ENCODE assay signal across 2 cellular contexts in the genomic region with DNA sequence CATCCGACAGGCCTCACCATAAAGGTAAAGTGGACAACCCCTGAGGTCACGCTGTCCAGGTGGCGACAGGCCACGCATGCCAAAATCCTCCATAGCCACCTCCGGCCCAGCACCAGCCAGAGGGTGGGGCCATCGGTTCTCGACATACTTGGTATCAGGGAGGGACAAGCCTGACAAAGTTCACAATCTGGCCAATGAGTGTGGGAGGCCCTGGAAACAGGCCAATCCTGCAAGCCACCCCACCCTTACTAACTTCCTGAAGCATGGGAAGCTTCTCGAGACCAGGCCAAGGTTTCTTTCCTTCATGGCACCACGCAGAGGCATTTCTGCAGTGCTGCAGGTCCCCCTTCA.
TF ChIP-seq lines count a peak whose summit lies in the region.

No MANE protein-coding gene starts in this region.

TF ChIP-seq in HepG2, 621 proteins besides CTCF, POLR2A, EP300 and RAD21:
- TF ChIP-seq ZSCAN25 (CRISPR knock-in tag; IDR thresholded peaks at IDR 0.05) (no peak), ZSCAN9 (CRISPR knock-in tag; IDR thresholded peaks at IDR 0.05; ENCODE audit: borderline replicate concordance) (no peak), PHB2 (IDR thresholded peaks at IDR 0.05; ENCODE audit: partially characterized antibody) (no peak), ZNF775 (CRISPR knock-in tag; IDR thresholded peaks at IDR 0.05; ENCODE audit: borderline replicate concordance) (no peak), ZNF432 (CRISPR knock-in tag; IDR thresholded peaks at IDR 0.05; ENCODE audit: borderline replicate concordance) (no peak)

TF ChIP-seq in K562, 482 proteins besides CTCF, POLR2A, EP300 and RAD21:
- TF ChIP-seq PHF8 (IDR thresholded peaks at IDR 0.05; ENCODE audit: borderline replicate concordance, low read length) (no peak), L3MBTL2 (IDR thresholded peaks at IDR 0.05) (no peak), MAFF (IDR thresholded peaks at IDR 0.05; ENCODE audit: low read length) (no peak), CBFA2T3 (IDR thresholded peaks at IDR 0.05) (peak; percentile 16; the same call in 1 of the 2 replicates), NFIC (IDR thresholded peaks at IDR 0.05) (peak; percentile 64), NFYB (IDR thresholded peaks at IDR 0.05; ENCODE audit: extremely low read depth, insufficient read length) (peak; percentile 51)
- TF ChIP-seq, protein P1, sequence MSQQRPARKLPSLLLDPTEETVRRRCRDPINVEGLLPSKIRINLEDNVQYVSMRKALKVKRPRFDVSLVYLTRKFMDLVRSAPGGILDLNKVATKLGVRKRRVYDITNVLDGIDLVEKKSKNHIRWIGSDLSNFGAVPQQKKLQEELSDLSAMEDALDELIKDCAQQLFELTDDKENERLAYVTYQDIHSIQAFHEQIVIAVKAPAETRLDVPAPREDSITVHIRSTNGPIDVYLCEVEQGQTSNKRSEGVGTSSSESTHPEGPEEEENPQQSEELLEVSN (IDR thresholded peaks at IDR 0.05; ENCODE audit: borderline replicate concordance in 1 of 2, extremely low read depth in 1 of 2, insufficient read depth in 1 of 2, insufficient read length in 1 of 2, low read depth in 1 of 2, low read length in 1 of 2, poor library complexity in 1 of 2, severe bottlenecking in 1 of 2), result peak in 1 of 2 experiments; percentile 6
- TF ChIP-seq, protein P2, sequence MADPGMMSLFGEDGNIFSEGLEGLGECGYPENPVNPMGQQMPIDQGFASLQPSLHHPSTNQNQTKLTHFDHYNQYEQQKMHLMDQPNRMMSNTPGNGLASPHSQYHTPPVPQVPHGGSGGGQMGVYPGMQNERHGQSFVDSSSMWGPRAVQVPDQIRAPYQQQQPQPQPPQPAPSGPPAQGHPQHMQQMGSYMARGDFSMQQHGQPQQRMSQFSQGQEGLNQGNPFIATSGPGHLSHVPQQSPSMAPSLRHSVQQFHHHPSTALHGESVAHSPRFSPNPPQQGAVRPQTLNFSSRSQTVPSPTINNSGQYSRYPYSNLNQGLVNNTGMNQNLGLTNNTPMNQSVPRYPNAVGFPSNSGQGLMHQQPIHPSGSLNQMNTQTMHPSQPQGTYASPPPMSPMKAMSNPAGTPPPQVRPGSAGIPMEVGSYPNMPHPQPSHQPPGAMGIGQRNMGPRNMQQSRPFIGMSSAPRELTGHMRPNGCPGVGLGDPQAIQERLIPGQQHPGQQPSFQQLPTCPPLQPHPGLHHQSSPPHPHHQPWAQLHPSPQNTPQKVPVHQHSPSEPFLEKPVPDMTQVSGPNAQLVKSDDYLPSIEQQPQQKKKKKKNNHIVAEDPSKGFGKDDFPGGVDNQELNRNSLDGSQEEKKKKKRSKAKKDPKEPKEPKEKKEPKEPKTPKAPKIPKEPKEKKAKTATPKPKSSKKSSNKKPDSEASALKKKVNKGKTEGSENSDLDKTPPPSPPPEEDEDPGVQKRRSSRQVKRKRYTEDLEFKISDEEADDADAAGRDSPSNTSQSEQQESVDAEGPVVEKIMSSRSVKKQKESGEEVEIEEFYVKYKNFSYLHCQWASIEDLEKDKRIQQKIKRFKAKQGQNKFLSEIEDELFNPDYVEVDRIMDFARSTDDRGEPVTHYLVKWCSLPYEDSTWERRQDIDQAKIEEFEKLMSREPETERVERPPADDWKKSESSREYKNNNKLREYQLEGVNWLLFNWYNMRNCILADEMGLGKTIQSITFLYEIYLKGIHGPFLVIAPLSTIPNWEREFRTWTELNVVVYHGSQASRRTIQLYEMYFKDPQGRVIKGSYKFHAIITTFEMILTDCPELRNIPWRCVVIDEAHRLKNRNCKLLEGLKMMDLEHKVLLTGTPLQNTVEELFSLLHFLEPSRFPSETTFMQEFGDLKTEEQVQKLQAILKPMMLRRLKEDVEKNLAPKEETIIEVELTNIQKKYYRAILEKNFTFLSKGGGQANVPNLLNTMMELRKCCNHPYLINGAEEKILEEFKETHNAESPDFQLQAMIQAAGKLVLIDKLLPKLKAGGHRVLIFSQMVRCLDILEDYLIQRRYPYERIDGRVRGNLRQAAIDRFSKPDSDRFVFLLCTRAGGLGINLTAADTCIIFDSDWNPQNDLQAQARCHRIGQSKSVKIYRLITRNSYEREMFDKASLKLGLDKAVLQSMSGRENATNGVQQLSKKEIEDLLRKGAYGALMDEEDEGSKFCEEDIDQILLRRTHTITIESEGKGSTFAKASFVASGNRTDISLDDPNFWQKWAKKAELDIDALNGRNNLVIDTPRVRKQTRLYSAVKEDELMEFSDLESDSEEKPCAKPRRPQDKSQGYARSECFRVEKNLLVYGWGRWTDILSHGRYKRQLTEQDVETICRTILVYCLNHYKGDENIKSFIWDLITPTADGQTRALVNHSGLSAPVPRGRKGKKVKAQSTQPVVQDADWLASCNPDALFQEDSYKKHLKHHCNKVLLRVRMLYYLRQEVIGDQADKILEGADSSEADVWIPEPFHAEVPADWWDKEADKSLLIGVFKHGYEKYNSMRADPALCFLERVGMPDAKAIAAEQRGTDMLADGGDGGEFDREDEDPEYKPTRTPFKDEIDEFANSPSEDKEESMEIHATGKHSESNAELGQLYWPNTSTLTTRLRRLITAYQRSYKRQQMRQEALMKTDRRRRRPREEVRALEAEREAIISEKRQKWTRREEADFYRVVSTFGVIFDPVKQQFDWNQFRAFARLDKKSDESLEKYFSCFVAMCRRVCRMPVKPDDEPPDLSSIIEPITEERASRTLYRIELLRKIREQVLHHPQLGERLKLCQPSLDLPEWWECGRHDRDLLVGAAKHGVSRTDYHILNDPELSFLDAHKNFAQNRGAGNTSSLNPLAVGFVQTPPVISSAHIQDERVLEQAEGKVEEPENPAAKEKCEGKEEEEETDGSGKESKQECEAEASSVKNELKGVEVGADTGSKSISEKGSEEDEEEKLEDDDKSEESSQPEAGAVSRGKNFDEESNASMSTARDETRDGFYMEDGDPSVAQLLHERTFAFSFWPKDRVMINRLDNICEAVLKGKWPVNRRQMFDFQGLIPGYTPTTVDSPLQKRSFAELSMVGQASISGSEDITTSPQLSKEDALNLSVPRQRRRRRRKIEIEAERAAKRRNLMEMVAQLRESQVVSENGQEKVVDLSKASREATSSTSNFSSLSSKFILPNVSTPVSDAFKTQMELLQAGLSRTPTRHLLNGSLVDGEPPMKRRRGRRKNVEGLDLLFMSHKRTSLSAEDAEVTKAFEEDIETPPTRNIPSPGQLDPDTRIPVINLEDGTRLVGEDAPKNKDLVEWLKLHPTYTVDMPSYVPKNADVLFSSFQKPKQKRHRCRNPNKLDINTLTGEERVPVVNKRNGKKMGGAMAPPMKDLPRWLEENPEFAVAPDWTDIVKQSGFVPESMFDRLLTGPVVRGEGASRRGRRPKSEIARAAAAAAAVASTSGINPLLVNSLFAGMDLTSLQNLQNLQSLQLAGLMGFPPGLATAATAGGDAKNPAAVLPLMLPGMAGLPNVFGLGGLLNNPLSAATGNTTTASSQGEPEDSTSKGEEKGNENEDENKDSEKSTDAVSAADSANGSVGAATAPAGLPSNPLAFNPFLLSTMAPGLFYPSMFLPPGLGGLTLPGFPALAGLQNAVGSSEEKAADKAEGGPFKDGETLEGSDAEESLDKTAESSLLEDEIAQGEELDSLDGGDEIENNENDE (IDR thresholded peaks at IDR 0.05; ENCODE audit: low read depth, low read length), result no peak
TF ChIP-seq in K562: peak in this region for 4.
